Comparison of ENCODE assay signal across 8 cellular contexts in the genomic region with DNA sequence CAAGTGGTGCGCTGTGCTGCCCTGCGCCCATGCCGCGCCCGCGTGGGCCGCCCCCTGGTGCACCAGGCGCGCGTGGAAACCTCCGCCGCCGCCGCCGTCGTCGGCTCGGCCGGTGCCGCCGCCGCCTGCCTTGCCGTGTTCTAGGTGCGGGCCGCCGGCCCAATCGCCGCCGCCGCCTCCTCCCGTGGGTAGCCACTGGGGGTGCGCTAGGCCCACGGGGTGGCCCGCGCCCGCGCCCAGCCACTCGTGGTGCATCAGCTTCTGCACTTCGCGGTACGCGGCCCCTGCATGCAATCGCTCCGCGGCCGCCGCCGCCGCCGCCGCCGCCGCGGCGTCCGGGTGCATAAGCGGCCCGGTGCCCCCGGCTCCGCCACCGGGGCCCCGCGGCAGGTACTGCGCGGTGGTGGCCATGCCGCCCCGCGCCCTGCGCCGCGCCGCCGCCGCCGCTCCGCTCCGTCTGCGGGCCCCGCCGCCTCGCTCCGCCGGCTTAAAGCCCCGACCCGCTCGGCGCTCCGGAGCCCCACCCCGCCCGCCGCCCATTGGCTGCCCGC. TPM values are rescaled to one million over a fixed set of nuclear protein-coding genes. Genes with fewer than 3 reads are reported as not detected.
DNase-seq lines count a peak whose midpoint lies in the region; ATAC-seq and TF ChIP-seq lines count a peak whose summit lies in the region.

POU3F1 (minus strand) TSS at position 461 of the 551 bp plus-strand sequence; CDS start at position 411, 50 bp downstream.

- peak within 1 kb of the TSS; percentile 79 for H3K4me2 ChIP-seq in SK-N-SH

- no peaks in the 10 kb centered on the region for H3K79me2 ChIP-seq in SK-N-SH (ENCODE audit: insufficient read depth)

- no peaks in the 10 kb centered on the region for H3K36me3 ChIP-seq in SK-N-SH (replicated peaks in 1 of 2; ENCODE audit: control insufficient read depth in 1 of 2, insufficient read depth in 2 of 2, low read length in 1 of 2)
- H3K36me3 ChIP-seq in brain microvascular endothelial cell (replicated peaks): no peaks in the 10 kb centered on the region
- H3K36me3 ChIP-seq in mesodermal cell (ENCODE audit: control insufficient read depth, insufficient read depth, low read length): no peaks in the 10 kb centered on the region

- CTCF ChIA-PET in SK-N-SH (lab: Yijun Ruan, JAX): interaction anchor here (0.7 to 5.8 kb wide), 10 partner anchors 9 to 56 kb away, joined by 3 to 20 read pairs (median 3); no protein-coding TSS in a partner anchor

- 0 out of 2 replicates have a peak within 1 kb of the TSS, but pooled peaks have one; percentile 22 for H2AFZ ChIP-seq in SK-N-SH (ENCODE audit: low read depth)

- H3F3A ChIP-seq in SK-N-SH (replicated peaks; ENCODE audit: insufficient read depth): no peaks in the 10 kb centered on the region

- no peak within 1 kb of the TSS for H3K27ac ChIP-seq in SK-N-SH (ENCODE audit: low read depth in 2 of 2, low read length in 1 of 2)
- H3K27ac ChIP-seq in HL-60 (replicated peaks): no peak within 1 kb of the TSS
- no peak within 1 kb of the TSS for H3K27ac ChIP-seq in brain microvascular endothelial cell
- no peak within 1 kb of the TSS for H3K27ac ChIP-seq in mesodermal cell (ENCODE audit: low read depth, low read length, severe bottlenecking)

- H3K27me3 ChIP-seq in SK-N-SH (ENCODE audit: insufficient read depth) (peaks cover 60% of the 10 kb centered on the region), HL-60 (ENCODE audit: insufficient read depth, poor library complexity, severe bottlenecking) (peaks cover 46% of the 10 kb centered on the region), brain microvascular endothelial cell (replicated peaks) (peaks cover 47% of the 10 kb centered on the region)

- H3K9ac ChIP-seq in SK-N-SH: no peak within 1 kb of the TSS

- H3K4me3 ChIP-seq in SK-N-SH (ENCODE audit: low read depth in 2 of 2, low read length in 1 of 2): peak within 1 kb of the TSS; percentile 44 to 59
- H3K4me3 ChIP-seq in HL-60 (replicated peaks; ENCODE audit: insufficient read depth, low read length): peak within 1 kb of the TSS; percentile 30
- peak within 1 kb of the TSS; percentile 55 for H3K4me3 ChIP-seq in brain microvascular endothelial cell (ENCODE audit: low read depth, low read length)
- H3K4me3 ChIP-seq in mesodermal cell (ENCODE audit: extremely low read depth, insufficient read depth, low read length, poor library complexity, severe bottlenecking): peak within 1 kb of the TSS; percentile 49

- peaks cover 4% of the 10 kb centered on the region; the same call in 1 of the 2 replicates for H4K20me1 ChIP-seq in SK-N-SH (ENCODE audit: insufficient read depth)

- in situ Hi-C loops in brain microvascular endothelial cell (cut with HindIII; ENCODE audit: low pct_ligation_motif_present, low sequenced_read_pairs): loop anchor here (25.0 kb wide), 1 partner anchor 766 kb away; no protein-coding TSS in a partner anchor

- POLR2A ChIA-PET in SK-N-SH (lab: Yijun Ruan, JAX): no interaction called here

- ATAC-seq in SK-N-SH treated with all-trans-retinoic acid at 6 μM for 48 hours (no peak), GM21717 (IDR thresholded peaks at IDR 0.05; ENCODE audit: unreplicated experiment) (no peak)

- TF ChIP-seq RAD21 in SK-N-SH (IDR thresholded peaks at IDR 0.05; ENCODE audit: low read length): no peak

- TF ChIP-seq CTCF in SK-N-SH (IDR thresholded peaks at IDR 0.05) (no peak), HL-60 (IDR thresholded peaks at IDR 0.05; ENCODE audit: insufficient read depth, low read length) (no peak), brain microvascular endothelial cell (IDR thresholded peaks at IDR 0.05; ENCODE audit: low read depth, low read length, missing control alignments) (no peak)

- H3K9me3 ChIP-seq in SK-N-SH (no peaks in the 10 kb centered on the region), mesodermal cell (ENCODE audit: control insufficient read depth, low read length) (no peaks in the 10 kb centered on the region)

- TF ChIP-seq EP300 in SK-N-SH (IDR thresholded peaks at IDR 0.05; ENCODE audit: borderline replicate concordance in 1 of 2, low read depth in 1 of 2, low read length in 1 of 2): no peak

- DNase-seq in SK-N-SH: peak; percentile 50
- DNase-seq in HL-60 (ENCODE audit: low read depth in 1 of 2, low spot score in 1 of 2): no peak
- DNase-seq in brain microvascular endothelial cell: no peak
- DNase-seq in HuH-7 (ENCODE audit: low spot score): no peak
- no peak for DNase-seq in stimulated activated CD4-positive, alpha-beta T cell treated with anti-CD3 and anti-CD28 coated beads, Interleukin-2, amount 100 ng/mL, for 48 hours

- no CpG with 5 or more reads among the region's 92 CpGs for WGBS in SK-N-SH (ENCODE audit: low lambda C conversion rate)
- 0 to 1% methylated on average over 56 of the region's 92 CpGs for WGBS in mesodermal cell (ENCODE audit: insufficient coverage in 2 of 2), 2 experiments

- H3K4me1 ChIP-seq in SK-N-SH (ENCODE audit: control insufficient read depth in 1 of 2, insufficient read depth in 2 of 2, low read depth in 1 of 2, low read length in 1 of 2) (no peaks in the 10 kb centered on the region; a peak in 1 of 4 replicates), mesodermal cell (ENCODE audit: control insufficient read depth, insufficient read depth, low read length, poor library complexity, severe bottlenecking) (peaks cover 10% of the 10 kb centered on the region)

- no peaks in the 10 kb centered on the region for H3K9me2 ChIP-seq in SK-N-SH

TF ChIP-seq in SK-N-SH, 30 proteins besides CTCF, POLR2A, EP300 and RAD21:
- TF ChIP-seq RCOR1 (IDR thresholded peaks at IDR 0.05; ENCODE audit: low read length) (no peak), YY1 (IDR thresholded peaks at IDR 0.05; ENCODE audit: low read depth) (no peak), NFIC (IDR thresholded peaks at IDR 0.05; ENCODE audit: borderline replicate concordance) (no peak), CHD2 (IDR thresholded peaks at IDR 0.05; ENCODE audit: low read length, partially characterized antibody) (no peak), TAF1 (IDR thresholded peaks at IDR 0.05; ENCODE audit: borderline replicate concordance, low read depth, low read length) (no peak), GABPA (IDR thresholded peaks at IDR 0.05; ENCODE audit: low read depth) (no peak), FOXM1 (IDR thresholded peaks at IDR 0.05; ENCODE audit: low read depth) (no peak)
TF ChIP-seq in SK-N-SH: peak in this region for 0.

TF ChIP-seq in SK-N-SH treated with all-trans-retinoic acid at 6 μM for 48 hours, 23 proteins besides CTCF, POLR2A, EP300 and RAD21 (continues in another document):
- TF ChIP-seq ZNF565 (CRISPR knock-in tag; conservative IDR thresholded peaks at IDR 0.05; ENCODE audit: low read depth) (no peak), BACH2 (CRISPR knock-in tag; IDR thresholded peaks at IDR 0.05; ENCODE audit: borderline replicate concordance) (no peak), CSRNP3 (CRISPR knock-in tag; IDR thresholded peaks at IDR 0.05) (no peak), OSR1 (CRISPR knock-in tag; IDR thresholded peaks at IDR 0.05) (no peak), ZNF70 (CRISPR knock-in tag; IDR thresholded peaks at IDR 0.05) (no peak), PPARA (CRISPR knock-in tag; IDR thresholded peaks at IDR 0.05; ENCODE audit: borderline replicate concordance) (no peak), ZFP3 (CRISPR knock-in tag; IDR thresholded peaks at IDR 0.05) (no peak), ZNF8 (CRISPR knock-in tag; IDR thresholded peaks at IDR 0.05) (no peak), ISL1 (CRISPR knock-in tag; IDR thresholded peaks at IDR 0.05) (no peak)
- TF ChIP-seq, protein P1, sequence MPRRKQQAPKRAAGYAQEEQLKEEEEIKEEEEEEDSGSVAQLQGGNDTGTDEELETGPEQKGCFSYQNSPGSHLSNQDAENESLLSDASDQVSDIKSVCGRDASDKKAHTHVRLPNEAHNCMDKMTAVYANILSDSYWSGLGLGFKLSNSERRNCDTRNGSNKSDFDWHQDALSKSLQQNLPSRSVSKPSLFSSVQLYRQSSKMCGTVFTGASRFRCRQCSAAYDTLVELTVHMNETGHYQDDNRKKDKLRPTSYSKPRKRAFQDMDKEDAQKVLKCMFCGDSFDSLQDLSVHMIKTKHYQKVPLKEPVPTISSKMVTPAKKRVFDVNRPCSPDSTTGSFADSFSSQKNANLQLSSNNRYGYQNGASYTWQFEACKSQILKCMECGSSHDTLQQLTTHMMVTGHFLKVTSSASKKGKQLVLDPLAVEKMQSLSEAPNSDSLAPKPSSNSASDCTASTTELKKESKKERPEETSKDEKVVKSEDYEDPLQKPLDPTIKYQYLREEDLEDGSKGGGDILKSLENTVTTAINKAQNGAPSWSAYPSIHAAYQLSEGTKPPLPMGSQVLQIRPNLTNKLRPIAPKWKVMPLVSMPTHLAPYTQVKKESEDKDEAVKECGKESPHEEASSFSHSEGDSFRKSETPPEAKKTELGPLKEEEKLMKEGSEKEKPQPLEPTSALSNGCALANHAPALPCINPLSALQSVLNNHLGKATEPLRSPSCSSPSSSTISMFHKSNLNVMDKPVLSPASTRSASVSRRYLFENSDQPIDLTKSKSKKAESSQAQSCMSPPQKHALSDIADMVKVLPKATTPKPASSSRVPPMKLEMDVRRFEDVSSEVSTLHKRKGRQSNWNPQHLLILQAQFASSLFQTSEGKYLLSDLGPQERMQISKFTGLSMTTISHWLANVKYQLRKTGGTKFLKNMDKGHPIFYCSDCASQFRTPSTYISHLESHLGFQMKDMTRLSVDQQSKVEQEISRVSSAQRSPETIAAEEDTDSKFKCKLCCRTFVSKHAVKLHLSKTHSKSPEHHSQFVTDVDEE (CRISPR knock-in tag; IDR thresholded peaks at IDR 0.05): no peak

RNA-seq across cellular contexts. Expression of gene POU3F1, which starts in this region (rescaled TPM):
- not detected in 2 replicates for polyA plus RNA-seq in SK-N-SH (2012; rRNA removed)
- not detected in 2 replicates for polyA plus RNA-seq in SK-N-SH (2012; cell fraction: cytosol; rRNA removed)
- polyA plus RNA-seq in SK-N-SH (2012; cell fraction: nucleus; rRNA removed): not detected in 2 replicates
- polyA plus RNA-seq in mesodermal cell (2013, experiment 1 of 2): 0.96 TPM
- 0.71 TPM for polyA plus RNA-seq in mesodermal cell (2013, experiment 2 of 2)

Comparison
In these comparisons a context has a peak if more than half of its experiments do, and no peak if none do; other contexts are left out.
1. Peak in DNase-seq, H3K4me3 ChIP-seq and H3K4me2 ChIP-seq in SK-N-SH; RNA of the gene not detected or under 1 TPM.